9 cellular contexts compared by ENCODE assay signal in genomic region chr12:104520242-104520900, GRCh38.
A peak's percentile ranks its signal among the peaks of the same experiment; 100 is the strongest.
DNase-seq lines count a peak whose midpoint lies in the region; ATAC-seq, FAIRE-seq and TF ChIP-seq lines count a peak whose summit lies in the region.
"Had no signal": no experiment of that assay in that cellular context is flagged by ENCODE, and none has a peak within 500 bp of the region (broad histone marks: within the 10 kb centered on the region; RNA-seq: fewer than 3 reads in every experiment).

No MANE protein-coding gene starts in this region.

- H3K4me3 ChIP-seq in CD8-positive, alpha-beta memory T cell (ENCODE audit: low read length), result no peak overlapping the region

- peaks cover 92 to 100% (median 100%) of the 10 kb centered on the region in 3 donors for H3K4me1 Mint-ChIP-seq in CD8-positive, alpha-beta memory T cell
- peaks cover 42% of the 10 kb centered on the region for H3K4me1 Mint-ChIP-seq in activated T-helper 17 cell treated with anti-CD3 and anti-CD28 coated beads, Interleukin-2, amount 50 U/mL, for 72 hours
- H3K4me1 Mint-ChIP-seq in activated CD8-positive, alpha-beta T cell treated with anti-CD3 and anti-CD28 coated beads for 36 hours (ENCODE audit: low read depth), result peaks cover 65% of the 10 kb centered on the region

- CTCF ChIA-PET in CD8-positive, alpha-beta memory T cell (lab: Charles Lee), result interaction anchor here (1.4 kb wide), 1 partner anchor 8 kb away, joined by 3 read pairs; no protein-coding TSS in a partner anchor
- CTCF ChIA-PET in activated CD8-positive, alpha-beta T cell treated with anti-CD3 and anti-CD28 coated beads for 36 hours (lab: Charles Lee), result no interaction called here

- peaks cover 50% of the 10 kb centered on the region for H3K4me1 ChIP-seq in CD8-positive, alpha-beta memory T cell (ENCODE audit: insufficient read depth, low read length)

- intact Hi-C loops in activated CD8-positive, alpha-beta T cell treated with anti-CD3 and anti-CD28 coated beads for 36 hours (cut with micrococcal nuclease), result no loop called here

- POLR2A ChIA-PET in CD8-positive, alpha-beta memory T cell (lab: Charles Lee), result no interaction called here
- POLR2A ChIA-PET in activated CD8-positive, alpha-beta T cell treated with anti-CD3 and anti-CD28 coated beads for 36 hours (lab: Charles Lee), result interaction anchor here (0.8 to 1.1 kb wide), 2 partner anchors 9 to 17 kb away, joined by 3 to 5 read pairs; no protein-coding TSS in a partner anchor

- no peaks in the 10 kb centered on the region for H3K9me3 Mint-ChIP-seq in CD8-positive, alpha-beta memory T cell
- no peaks in the 10 kb centered on the region for H3K9me3 Mint-ChIP-seq in activated T-helper 17 cell treated with anti-CD3 and anti-CD28 coated beads, Interleukin-2, amount 50 U/mL, for 72 hours
- no peaks in the 10 kb centered on the region for H3K9me3 Mint-ChIP-seq in activated CD8-positive, alpha-beta T cell treated with anti-CD3 and anti-CD28 coated beads for 36 hours

- no peaks in the 10 kb centered on the region for H3K27me3 ChIP-seq in CD8-positive, alpha-beta memory T cell (ENCODE audit: insufficient read depth, low read length, poor library complexity, severe bottlenecking)

- ATAC-seq in HG03342 (IDR thresholded peaks at IDR 0.05; ENCODE audit: unreplicated experiment), result peak; percentile 69
- no peak for ATAC-seq in activated T-helper 17 cell treated with anti-CD3 and anti-CD28 coated beads, Interleukin-2, amount 50 U/mL, for 72 hours (replicated peaks)
- ATAC-seq in activated CD8-positive, alpha-beta T cell treated with anti-CD3 and anti-CD28 coated beads for 36 hours, result no peak

- no peaks in the 10 kb centered on the region for H3K36me3 ChIP-seq in CD8-positive, alpha-beta memory T cell (ENCODE audit: insufficient read depth, low read length)

- peaks cover 0 to 2% (median 0%) of the 10 kb centered on the region in 3 donors for H3K36me3 Mint-ChIP-seq in CD8-positive, alpha-beta memory T cell
- no peaks in the 10 kb centered on the region for H3K36me3 Mint-ChIP-seq in activated T-helper 17 cell treated with anti-CD3 and anti-CD28 coated beads, Interleukin-2, amount 50 U/mL, for 72 hours (ENCODE audit: low read depth)
- no peaks in the 10 kb centered on the region for H3K36me3 Mint-ChIP-seq in activated CD8-positive, alpha-beta T cell treated with anti-CD3 and anti-CD28 coated beads for 36 hours (ENCODE audit: low read depth)

- H3K27ac ChIP-seq in CD8-positive, alpha-beta memory T cell (ENCODE audit: low read depth, low read length), result no peak overlapping the region

- H3K9me3 ChIP-seq in CD8-positive, alpha-beta memory T cell (ENCODE audit: low read length), result no peaks in the 10 kb centered on the region

- no peaks in the 10 kb centered on the region for H3K27me3 Mint-ChIP-seq in CD8-positive, alpha-beta memory T cell
- no peaks in the 10 kb centered on the region for H3K27me3 Mint-ChIP-seq in activated T-helper 17 cell treated with anti-CD3 and anti-CD28 coated beads, Interleukin-2, amount 50 U/mL, for 72 hours
- no peaks in the 10 kb centered on the region for H3K27me3 Mint-ChIP-seq in activated CD8-positive, alpha-beta T cell treated with anti-CD3 and anti-CD28 coated beads for 36 hours

- H3K4me3 Mint-ChIP-seq in CD8-positive, alpha-beta memory T cell, result peak overlapping the region in 1 of 7 donors; percentile 24
- peak overlapping the region; percentile 39 for H3K4me3 Mint-ChIP-seq in activated T-helper 17 cell treated with anti-CD3 and anti-CD28 coated beads, Interleukin-2, amount 50 U/mL, for 72 hours
- H3K4me3 Mint-ChIP-seq in activated CD8-positive, alpha-beta T cell treated with anti-CD3 and anti-CD28 coated beads for 36 hours, result no peak overlapping the region

- peak; percentile 85 for FAIRE-seq in GM19239 (lab: Jason Lieb, UNC)

- peak overlapping the region; percentile 80 to 96 (median 86) for H3K27ac Mint-ChIP-seq in CD8-positive, alpha-beta memory T cell
- H3K27ac Mint-ChIP-seq in activated T-helper 17 cell treated with anti-CD3 and anti-CD28 coated beads, Interleukin-2, amount 50 U/mL, for 72 hours, result peak overlapping the region; percentile 41
- H3K27ac Mint-ChIP-seq in activated CD8-positive, alpha-beta T cell treated with anti-CD3 and anti-CD28 coated beads for 36 hours, result no peak overlapping the region

- TF ChIP-seq CTCF in activated CD8-positive, alpha-beta T cell treated with anti-CD3 and anti-CD28 coated beads for 36 hours (IDR thresholded peaks at IDR 0.05), result no peak

- DNase-seq in CD8-positive, alpha-beta memory T cell, result no peak
- DNase-seq in GM19239 (ENCODE audit: insufficient read length, low spot score), result no peak
- no peak for DNase-seq in globus pallidus (ENCODE audit: low spot score)
- no peak for DNase-seq in NOMO-1 (lab: John Stamatoyannopoulos, UW; ENCODE audit: unreplicated experiment in 2 of 2)
- no peak for DNase-seq in activated CD8-positive, alpha-beta T cell treated with anti-CD3 and anti-CD28 coated beads for 36 hours
- no peak for DNase-seq in midbrain (lab: John Stamatoyannopoulos, UW)
- DNase-seq: cerebellar nuclear complex had no signal
